In genomic region chr4:83456184-83456501, GRCh38 we compare ENCODE assay signal across 8 cellular contexts. TPM values are rescaled to one million over a fixed set of nuclear protein-coding genes. Genes with fewer than 3 reads are reported as not detected.
A peak's percentile ranks its signal among the peaks of the same experiment; 100 is the strongest.
DNase-seq lines count a peak whose midpoint lies in the region; ATAC-seq and TF ChIP-seq lines count a peak whose summit lies in the region.

No MANE protein-coding gene starts in this region.

- no peak overlapping the region for H2AK5ac ChIP-seq in mesenchymal stem cell (ENCODE audit: low read length, severe bottlenecking)

- peak overlapping the region; percentile 88 for H2AFZ ChIP-seq in mesenchymal stem cell (ENCODE audit: low read depth, low read length)

- H3K79me1 ChIP-seq in mesenchymal stem cell (replicated peaks; ENCODE audit: low read length, poor library complexity, severe bottlenecking): peaks cover 15% of the 10 kb centered on the region

- no peak for ATAC-seq in Right ventricle myocardium inferior
- no peak for ATAC-seq in upper lobe of left lung (ENCODE audit: low FRiP score in 2 of 2)
- no peak for ATAC-seq in left colon

- H3K18ac ChIP-seq in mesenchymal stem cell (ENCODE audit: low read depth in 1 of 2, low read length in 2 of 2): peak overlapping the region in 1 of 2 experiments; percentile 92

- H3K4me1 ChIP-seq in cardiac muscle cell (ENCODE audit: low read depth) (peaks cover 14% of the 10 kb centered on the region), mesenchymal stem cell (ENCODE audit: control insufficient read depth, insufficient read depth, low read depth, low read length) (peaks cover 3% of the 10 kb centered on the region), upper lobe of left lung (peaks cover 20 to 31% (median 24%) of the 10 kb centered on the region in 4 donors)

- POLR2A ChIA-PET in MCF 10A (lab: Yijun Ruan, JAX): interaction anchor here (0.9 to 2.9 kb wide), 15 partner anchors 9 to 172 kb away, joined by 3 to 20 read pairs (median 4); partner anchors contain the start of genes COQ2 and HPSE

- peaks cover 34% of the 10 kb centered on the region for H3K36me3 ChIP-seq in cardiac muscle cell
- peaks cover 9 to 59% of the 10 kb centered on the region in 2 experiments for H3K36me3 ChIP-seq in mesenchymal stem cell (ENCODE audit: control insufficient read depth in 1 of 2, insufficient read depth in 2 of 2, low read depth in 1 of 2, low read length in 2 of 2)
- H3K36me3 ChIP-seq in upper lobe of left lung: peaks cover 3 to 46% (median 17%) of the 10 kb centered on the region in 4 donors

- TF ChIP-seq EP300 in upper lobe of left lung (IDR thresholded peaks at IDR 0.05): no peak

- TF ChIP-seq CTCF in cardiac muscle cell (IDR thresholded peaks at IDR 0.05; ENCODE audit: low read depth, low read length): no peak
- no peak for TF ChIP-seq CTCF in MCF 10A (IDR thresholded peaks at IDR 0.05; ENCODE audit: unreplicated experiment)
- TF ChIP-seq CTCF in upper lobe of left lung (IDR thresholded peaks at IDR 0.05): no peak

- no peak overlapping the region for H2BK12ac ChIP-seq in mesenchymal stem cell (ENCODE audit: low read length in 2 of 2)

- DNase-seq in cardiac muscle cell (ENCODE audit: low read depth in 1 of 2, low spot score in 1 of 2) (no peak), Right ventricle myocardium inferior (ENCODE audit: missing footprints) (no peak), MCF 10A (ENCODE audit: unreplicated experiment) (peak; percentile 0), mesenchymal stem cell (no peak), upper lobe of left lung (no peak), pons (ENCODE audit: low spot score) (no peak), left colon (no peak), Ammon's horn (ENCODE audit: low spot score) (no peak)

- no peak overlapping the region for H2BK120ac ChIP-seq in mesenchymal stem cell (ENCODE audit: low read depth, low read length)

- TF ChIP-seq POLR2A in upper lobe of left lung (IDR thresholded peaks at IDR 0.05): no peak

- H3K27me3 ChIP-seq in cardiac muscle cell: no peaks in the 10 kb centered on the region
- no peaks in the 10 kb centered on the region for H3K27me3 ChIP-seq in mesenchymal stem cell (ENCODE audit: control insufficient read depth in 1 of 2, insufficient read depth in 1 of 2, low read length in 2 of 2)
- H3K27me3 ChIP-seq in upper lobe of left lung: no peaks in the 10 kb centered on the region

- H4K8ac ChIP-seq in mesenchymal stem cell (ENCODE audit: low read length): peak overlapping the region; percentile 70

- H4K91ac ChIP-seq in mesenchymal stem cell (ENCODE audit: low read length): no peak overlapping the region

- H3K27ac ChIP-seq in cardiac muscle cell: peak overlapping the region; percentile 98
- H3K27ac ChIP-seq in mesenchymal stem cell (ENCODE audit: low read length, poor library complexity, severe bottlenecking): peak overlapping the region; percentile 45
- H3K27ac ChIP-seq in upper lobe of left lung: peak overlapping the region; percentile 96 to 98 (median 97)

- H3K4ac ChIP-seq in mesenchymal stem cell (ENCODE audit: low read depth in 1 of 2, low read length in 2 of 2): peak overlapping the region in 1 of 2 experiments; percentile 60

- H2BK5ac ChIP-seq in mesenchymal stem cell (ENCODE audit: low read depth, low read length, poor library complexity, severe bottlenecking): no peak overlapping the region

- intact Hi-C loops in Right ventricle myocardium inferior (cut with DNase I): loop anchor here (10.0 kb wide), 1 partner anchor 171 kb away; the partner anchor contains the start of gene COQ2
- intact Hi-C loops in MCF 10A (cut with micrococcal nuclease): no loop called here
- intact Hi-C loops in left colon (cut with DNase I, micrococcal nuclease): loop anchor here in 1 of 2 donors (10.0 kb wide), 1 partner anchor 1081 kb away; the partner anchor contains the start of gene HNRNPD

- H3K4me3 ChIP-seq in cardiac muscle cell: peak overlapping the region; percentile 88
- H3K4me3 ChIP-seq in mesenchymal stem cell (ENCODE audit: insufficient read depth in 1 of 2, low read depth in 1 of 2, low read length in 2 of 2): peak overlapping the region; percentile 66 to 97
- peak overlapping the region; percentile 53 to 82 (median 74) for H3K4me3 ChIP-seq in upper lobe of left lung

- H3K4me2 ChIP-seq in mesenchymal stem cell (ENCODE audit: low read length, poor library complexity, severe bottlenecking): peak overlapping the region; percentile 82

- H2BK15ac ChIP-seq in mesenchymal stem cell (ENCODE audit: low read depth, poor library complexity, severe bottlenecking): no peak overlapping the region

- H3K27ac Mint-ChIP-seq in MCF 10A (ENCODE audit: low read depth, unreplicated experiment): peak overlapping the region; percentile 100

- peaks cover 80% of the 10 kb centered on the region for H3K36me3 Mint-ChIP-seq in MCF 10A (ENCODE audit: insufficient read depth, unreplicated experiment)

- BruUV-seq in MCF 10A (replicated peaks; lab: Mats Ljungman, UMichigan): TSS peak; percentile 73

- no peaks in the 10 kb centered on the region for H3K27me3 Mint-ChIP-seq in MCF 10A (ENCODE audit: insufficient read depth, unreplicated experiment)

- H3K14ac ChIP-seq in mesenchymal stem cell (ENCODE audit: low read length in 2 of 2): no peak overlapping the region

- H3K9ac ChIP-seq in mesenchymal stem cell (ENCODE audit: low read length): peak overlapping the region; percentile 96

- under 1% methylated on average over 5 of the region's 7 CpGs for WGBS in mesenchymal stem cell
- 1 to 5% methylated on average over 7 of the region's 7 CpGs for WGBS in upper lobe of left lung, 2 donors

- peaks cover 17% of the 10 kb centered on the region for H3K4me1 Mint-ChIP-seq in MCF 10A (ENCODE audit: insufficient read depth, unreplicated experiment)

- no peak overlapping the region for H3K23ac ChIP-seq in mesenchymal stem cell (ENCODE audit: low read length in 2 of 2)

- H3K9me3 ChIP-seq in cardiac muscle cell (ENCODE audit: low read depth) (no peaks in the 10 kb centered on the region), mesenchymal stem cell (ENCODE audit: control insufficient read depth, low read length) (no peaks in the 10 kb centered on the region), upper lobe of left lung (no peaks in the 10 kb centered on the region)

- H3K4me3 Mint-ChIP-seq in MCF 10A (ENCODE audit: unreplicated experiment): peak overlapping the region; percentile 98

- CTCF ChIA-PET in MCF 10A (lab: Yijun Ruan, JAX): interaction anchor here (1.2 kb wide), 1 partner anchor 121 kb away, joined by 5 read pairs; no protein-coding TSS in a partner anchor

- H3K9me3 Mint-ChIP-seq in MCF 10A (ENCODE audit: unreplicated experiment): no peaks in the 10 kb centered on the region

RNA-seq across cellular contexts. Expression of gene MRPS18C, which starts 0.3 kb away (rescaled TPM):
- 14.6 and 51.4 TPM in 2 replicates for total RNA-seq in cardiac muscle cell
- polyA plus RNA-seq in cardiac muscle cell: 114 and 116 TPM in 2 replicates
- total RNA-seq in Right ventricle myocardium inferior: 67.7 TPM
- 93.0 and 106 TPM in 2 replicates for total RNA-seq in MCF 10A (2022)
- polyA plus RNA-seq in mesenchymal stem cell (2013, experiment 1 of 2): 94.0 TPM
- 104 TPM for polyA plus RNA-seq in mesenchymal stem cell (2013, experiment 2 of 2)
- total RNA-seq in upper lobe of left lung: 10 to 100 TPM in 4 of 6 donors, 1 to 10 TPM in 2; 3.4 to 38.4 (median 22.8) TPM
- 10 to 100 TPM; 36.0 to 37.7 TPM for total RNA-seq in left colon

RNA-seq across cellular contexts. Expression of gene HELQ, which starts 0.5 kb away (rescaled TPM):
- total RNA-seq in cardiac muscle cell (15.3 and 20.5 TPM in 2 replicates), Right ventricle myocardium inferior (13.6 TPM), MCF 10A (2022) (12.8 and 14.4 TPM in 2 replicates), upper lobe of left lung (10 to 100 TPM in 5 of 6 donors, 1 to 10 TPM in 1; 8.9 to 26.2 (median 14.6) TPM), left colon (10 to 100 TPM; 10.5 to 14.5 TPM)
- 12.6 and 17.9 TPM in 2 replicates for polyA plus RNA-seq in cardiac muscle cell
- 8.0 TPM for polyA plus RNA-seq in mesenchymal stem cell (2013, experiment 1 of 2)
- polyA plus RNA-seq in mesenchymal stem cell (2013, experiment 2 of 2): 7.0 TPM

RNA-seq across cellular contexts. Expression of gene ABRAXAS1, which starts 28.8 kb away (rescaled TPM):
- total RNA-seq in cardiac muscle cell (8.9 and 14.6 TPM in 2 replicates), Right ventricle myocardium inferior (6.3 TPM), MCF 10A (2022) (5.7 and 7.3 TPM in 2 replicates), upper lobe of left lung (10 to 100 TPM in 2 of 6 donors, 1 to 10 TPM in 4; 4.1 to 22.2 (median 9.1) TPM), left colon (10 to 100 TPM in 1 of 2 donors, 1 to 10 TPM in 1; 7.7 to 12.1 TPM)
- 5.1 and 8.5 TPM in 2 replicates for polyA plus RNA-seq in cardiac muscle cell
- polyA plus RNA-seq in mesenchymal stem cell (2013, experiment 1 of 2): 17.5 TPM
- 19.0 TPM for polyA plus RNA-seq in mesenchymal stem cell (2013, experiment 2 of 2)

Comparison
In these comparisons a context has a peak if more than half of its experiments do, and no peak if none do; other contexts are left out.
1. H3K27ac ChIP-seq: peak in every context shown above with its lines; median percentile 98 in cardiac muscle cell; 97 in upper lobe of left lung; 45 in mesenchymal stem cell.